In genomic region chr2:232504438-232504837, GRCh38 we compare ENCODE assay signal across 22 cellular contexts. TPM values are rescaled to one million over a fixed set of nuclear protein-coding genes. Genes with fewer than 3 reads are reported as not detected.
DNase-seq lines count a peak whose midpoint lies in the region; ATAC-seq and FAIRE-seq lines count a peak whose summit lies in the region.
"Had no signal": no experiment of that assay in that cellular context is flagged by ENCODE, and none has a peak within 500 bp of the region (broad histone marks: within the 10 kb centered on the region; RNA-seq: fewer than 3 reads in every experiment).

No MANE protein-coding gene starts in this region.

- H2AK5ac ChIP-seq in mesendoderm (ENCODE audit: low read length) = no peak overlapping the region

- no peak overlapping the region for H3K4me2 ChIP-seq in mesendoderm (ENCODE audit: low read length)
- H3K4me2 ChIP-seq: KMS-11 had no signal

- H3K9ac ChIP-seq in mesendoderm (ENCODE audit: low read length) = no peak overlapping the region
- H3K9ac ChIP-seq: KMS-11 had no signal

- no peaks in the 10 kb centered on the region for H3K79me2 ChIP-seq in mesendoderm (ENCODE audit: control insufficient read depth, insufficient read depth, low read length)

- WGBS in mesendoderm (ENCODE audit: extremely low coverage, insufficient coverage, low lambda C conversion rate) = no CpG with 5 or more reads among the region's 2 CpGs

- H3K4ac ChIP-seq in mesendoderm (ENCODE audit: low read depth, low read length) = no peak overlapping the region

- no peak overlapping the region for H3K4me3 ChIP-seq in mesendoderm (ENCODE audit: low read length)

- no peak overlapping the region for H2BK15ac ChIP-seq in mesendoderm (replicated peaks; ENCODE audit: low read depth)

- ATAC-seq in HG02852 (IDR thresholded peaks at IDR 0.05; ENCODE audit: unreplicated experiment) = no peak
- ATAC-seq: activated CD4-positive, CD25-positive, alpha-beta regulatory T cell treated with anti-CD3 and anti-CD28 coated beads, Interleukin-2, amount 50 U/mL, for 24 hours; activated CD8-positive, alpha-beta memory T cell treated with anti-CD3 and anti-CD28 coated beads, Interleukin-2, amount 10 ng/mL, durations not matched to agents 7 days and 5 days; activated naive CD4-positive, alpha-beta T cell treated with anti-CD3 and anti-CD28 coated beads, Interleukin-2, amount 50 U/mL, for 72 hours; heart left ventricle; naive thymus-derived CD4-positive, alpha-beta T cell; Right ventricle myocardium inferior; T-helper 17 cell had no signal

- H2BK5ac ChIP-seq in mesendoderm (ENCODE audit: low read length) = no peak overlapping the region

- H2BK120ac ChIP-seq in mesendoderm (ENCODE audit: low read depth, low read length) = no peak overlapping the region

- FAIRE-seq in GM19239 (lab: Jason Lieb, UNC) = no peak
- FAIRE-seq: A204.1, urothelium cell line had no signal

- no peak overlapping the region for H3K18ac ChIP-seq in mesendoderm (ENCODE audit: low read length)

- no peak overlapping the region for H4K8ac ChIP-seq in mesendoderm (ENCODE audit: low read depth, low read length)

- H3K36me3 ChIP-seq in mesendoderm (ENCODE audit: control insufficient read depth, insufficient read depth, low read length) = no peaks in the 10 kb centered on the region
- H3K36me3 ChIP-seq: heart left ventricle had no signal

- no peak overlapping the region for H3K27ac ChIP-seq in mesendoderm (ENCODE audit: low read depth, low read length)
- H3K27ac ChIP-seq: heart left ventricle, KMS-11 had no signal

- no peak overlapping the region for H3K23ac ChIP-seq in mesendoderm (ENCODE audit: low read length)

- no peak overlapping the region for H3K56ac ChIP-seq in mesendoderm (ENCODE audit: low read length)

- H3K27me3 ChIP-seq in mesendoderm (ENCODE audit: insufficient read depth, low read length, poor library complexity) = peaks cover 10% of the 10 kb centered on the region

- no peak overlapping the region for H4K5ac ChIP-seq in mesendoderm (ENCODE audit: low read length)

- DNase-seq in NCI-H146 (lab: John Stamatoyannopoulos, UW) = peak; percentile 20
- DNase-seq in NCI-H146 treated with DMSO at 0.1 percent for 48 hours (lab: John Stamatoyannopoulos, UW; ENCODE audit: unreplicated experiment) = no peak
- peak; percentile 59 for DNase-seq in ELF-1 (ENCODE audit: low read depth, low spot score)
- peak; percentile 65 for DNase-seq in NCI-H69 (lab: John Stamatoyannopoulos, UW)
- DNase-seq in mesendoderm = peak; percentile 76
- no peak for DNase-seq in HuH-7.5 (ENCODE audit: low spot score)
- DNase-seq in GM19239 (ENCODE audit: insufficient read length, low spot score) = no peak
- DNase-seq: activated CD8-positive, alpha-beta memory T cell treated with anti-CD3 and anti-CD28 coated beads, Interleukin-2, amount 10 ng/mL, durations not matched to agents 7 days and 5 days; effector CD4-positive, alpha-beta T cell; heart left ventricle; islet precursor cell; mammary epithelial cell; naive thymus-derived CD4-positive, alpha-beta T cell; NCI-H1694; T-helper 17 cell had no signal

- H3K79me1 ChIP-seq in mesendoderm (ENCODE audit: low read length) = no peaks in the 10 kb centered on the region

- peaks cover 2% of the 10 kb centered on the region for H3K4me1 ChIP-seq in mesendoderm (ENCODE audit: control insufficient read depth, low read depth, low read length)

RNA-seq across cellular contexts. Expression of gene PRSS56, which starts 15.8 kb away (rescaled TPM):
- not detected for polyA plus RNA-seq in mesendoderm (2013, experiment 1 of 2)
- polyA plus RNA-seq in mesendoderm (2013, experiment 2 of 2) = 0.01 TPM
- polyA plus RNA-seq: mammary epithelial cell; naive thymus-derived CD4-positive, alpha-beta T cell had no signal

RNA-seq across cellular contexts. Expression of gene ECEL1, which starts 16.8 kb away (rescaled TPM):
- 0.86 TPM for polyA plus RNA-seq in mesendoderm (2013, experiment 1 of 2)
- 0.70 TPM for polyA plus RNA-seq in mesendoderm (2013, experiment 2 of 2)
- polyA plus RNA-seq: mammary epithelial cell; naive thymus-derived CD4-positive, alpha-beta T cell had no signal

RNA-seq across cellular contexts. Expression of gene CHRND, which starts 21.5 kb away (rescaled TPM):
- polyA plus RNA-seq in mesendoderm (2013, experiment 1 of 2) = not detected
- polyA plus RNA-seq in mesendoderm (2013, experiment 2 of 2) = 0.04 TPM
- polyA plus RNA-seq: heart left ventricle, mammary epithelial cell had no signal

RNA-seq across cellular contexts. Expression of gene CHRNG, which starts 35.1 kb away (rescaled TPM):
- polyA plus RNA-seq in mesendoderm (2013, experiment 1 of 2) = not detected
- not detected for polyA plus RNA-seq in mesendoderm (2013, experiment 2 of 2)
- polyA plus RNA-seq: heart left ventricle, mammary epithelial cell had no signal

RNA-seq across cellular contexts. Expression of gene TIGD1, which starts 45.9 kb away (rescaled TPM):
- 4.9 TPM for polyA plus RNA-seq in mesendoderm (2013, experiment 1 of 2)
- polyA plus RNA-seq in mesendoderm (2013, experiment 2 of 2) = 5.1 TPM

Comparison
In these comparisons a context has a peak if more than half of its experiments do, and no peak if none do; other contexts are left out.
1. DNase-seq: peak in NCI-H146 (single experiment), ELF-1 (single experiment), NCI-H69 (single experiment) and mesendoderm (single experiment); none in NCI-H146 treated with DMSO at 0.1 percent for 48 hours (single experiment), HuH-7.5 (single experiment) and GM19239 (single experiment).